In the genomic region with DNA sequence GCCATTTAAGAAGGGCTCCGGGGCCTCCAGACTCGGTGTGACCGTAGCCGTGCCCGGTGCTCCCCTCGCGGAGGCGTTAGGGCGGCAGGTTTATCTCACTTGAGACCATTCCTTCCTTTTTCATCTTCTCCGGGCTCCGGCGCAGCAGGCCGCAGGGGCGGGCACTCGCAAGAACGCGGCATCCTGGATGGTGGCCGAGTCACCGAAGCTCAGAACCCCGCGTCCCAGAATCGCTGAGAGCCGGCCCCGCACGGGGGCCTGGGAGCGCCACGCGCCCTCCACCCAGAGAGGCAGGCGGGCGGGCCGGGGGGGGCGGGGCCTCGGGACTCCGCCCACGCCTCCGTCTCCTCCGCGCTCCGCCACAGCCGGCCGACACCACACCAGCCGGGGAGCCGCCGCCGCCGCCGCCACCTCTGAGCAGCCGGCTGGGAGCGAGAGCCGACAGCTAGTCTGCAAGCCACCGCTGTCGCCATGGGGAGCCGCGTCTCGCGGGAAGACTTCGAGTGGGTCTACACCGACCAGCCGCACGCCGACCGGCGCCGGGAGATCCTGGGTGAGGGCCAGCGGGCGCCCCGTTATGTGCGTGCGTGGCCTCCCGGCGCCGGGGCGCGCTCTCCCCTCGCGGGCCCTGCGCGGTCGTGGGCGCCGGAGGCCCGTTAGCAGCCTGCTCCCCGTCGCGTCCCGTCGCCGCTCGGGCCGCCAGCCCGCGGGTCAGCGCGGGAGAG, we compare ENCODE assay signal across 8 cellular contexts.
A peak's percentile ranks its signal among the peaks of the same experiment; 100 is the strongest.
DNase-seq lines count a peak whose midpoint lies in the region; ATAC-seq and TF ChIP-seq lines count a peak whose summit lies in the region.

Gene DEGS1 (plus strand): TSS at position 375 of the 725 bp plus-strand sequence. CDS start 97 bp downstream, at position 472.

- H3K4me3 ChIP-seq in HUES6 (ENCODE audit: low read depth, low read length): peak within 1 kb of the TSS; percentile 91
- H3K4me3 ChIP-seq in OCI-LY3 (ENCODE audit: low read length): peak within 1 kb of the TSS; percentile 85
- H3K4me3 ChIP-seq in mucosa of rectum (ENCODE audit: low read length in 2 of 2): peak within 1 kb of the TSS; percentile 80 to 84

- TF ChIP-seq CTCF in OCI-LY3 (IDR thresholded peaks at IDR 0.05; ENCODE audit: low read depth, low read length): no peak

- peak within 1 kb of the TSS; percentile 48 for H2AFZ ChIP-seq in OCI-LY3 (ENCODE audit: low read depth, low read length)

- H3K79me2 ChIP-seq in OCI-LY3 (ENCODE audit: low read length): peaks cover 49% of the 10 kb centered on the region

- H3K4me1 ChIP-seq in HUES6 (ENCODE audit: control insufficient read depth, insufficient read depth, low read length): 0 out of 2 replicates have a peak, but pooled peaks cover 5% of the 10 kb centered on the region
- peaks cover 38% of the 10 kb centered on the region for H3K4me1 ChIP-seq in OCI-LY3 (ENCODE audit: low read length)
- peaks cover 7 to 16% of the 10 kb centered on the region in 2 donors for H3K4me1 ChIP-seq in mucosa of rectum (ENCODE audit: control insufficient read depth in 2 of 2, insufficient read depth in 2 of 2, low read length in 2 of 2)

- peak within 1 kb of the TSS; percentile 94 for H3K9ac ChIP-seq in HUES6 (ENCODE audit: low read length)
- peak within 1 kb of the TSS; percentile 90 for H3K9ac ChIP-seq in OCI-LY3 (ENCODE audit: low read length)
- peak within 1 kb of the TSS; percentile 79 to 88 for H3K9ac ChIP-seq in mucosa of rectum (ENCODE audit: low read depth in 1 of 2, low read length in 2 of 2)

- peak; percentile 77 for DNase-seq in DMS 273 treated with DMSO at 0.1 percent for 48 hours (lab: John Stamatoyannopoulos, UW)
- DNase-seq in activated T-cell treated with anti-CD3 and anti-CD28 coated beads for 24 hours (ENCODE audit: low read depth): peak; percentile 72
- no peak for DNase-seq in epithelial cell of prostate (ENCODE audit: low read depth, low spot score)
- DNase-seq in stimulated activated CD8-positive, alpha-beta memory T cell treated with anti-CD3 and anti-CD28 coated beads, Interleukin-4, amount 100 ng/mL, for 48 hours: peak; percentile 85

- H3K27me3 ChIP-seq in HUES6 (ENCODE audit: control insufficient read depth, insufficient read depth, low read length) (no peaks in the 10 kb centered on the region), OCI-LY3 (ENCODE audit: low read depth, low read length) (peaks cover 10% of the 10 kb centered on the region), mucosa of rectum (ENCODE audit: control insufficient read depth in 2 of 2, insufficient read depth in 2 of 2, low read length in 2 of 2) (no peaks in the 10 kb centered on the region)

- H3K4me2 ChIP-seq in OCI-LY3 (ENCODE audit: low read length): peak within 1 kb of the TSS; percentile 71

- peak; percentile 67 for ATAC-seq in GM21515 (IDR thresholded peaks at IDR 0.05; ENCODE audit: unreplicated experiment)

- peaks cover 2% of the 10 kb centered on the region; the same call in 1 of the 2 replicates for H3K9me3 ChIP-seq in HUES6 (ENCODE audit: control insufficient read depth, insufficient read depth, low read depth, low read length)
- no peaks in the 10 kb centered on the region for H3K9me3 ChIP-seq in OCI-LY3 (ENCODE audit: insufficient read depth, low read length)
- no peaks in the 10 kb centered on the region for H3K9me3 ChIP-seq in mucosa of rectum (ENCODE audit: control insufficient read depth in 2 of 2, low read length in 2 of 2)

- peaks cover 38% of the 10 kb centered on the region for H4K20me1 ChIP-seq in OCI-LY3 (ENCODE audit: insufficient read depth, low read length)

- H3K36me3 ChIP-seq in HUES6 (ENCODE audit: control insufficient read depth, insufficient read depth, low read length) (peaks cover 6% of the 10 kb centered on the region; the same call in 1 of the 2 replicates), OCI-LY3 (replicated peaks; ENCODE audit: low read depth, low read length) (peaks cover 28% of the 10 kb centered on the region), mucosa of rectum (ENCODE audit: control insufficient read depth in 2 of 2, insufficient read depth in 2 of 2, low read length in 2 of 2) (no peaks in the 10 kb centered on the region)

- H3K27ac ChIP-seq in HUES6 (ENCODE audit: low read depth, low read length) (peak within 1 kb of the TSS; percentile 72), OCI-LY3 (ENCODE audit: low read length) (peak within 1 kb of the TSS; percentile 90), epithelial cell of prostate (peak within 1 kb of the TSS; percentile 74), mucosa of rectum (ENCODE audit: low read depth in 2 of 2, low read length in 2 of 2) (peak within 1 kb of the TSS; percentile 88 to 92)
